Comparison of ENCODE assay signal across 1 cellular context in genomic region chr1:31535561-31535960, GRCh38.
TF ChIP-seq lines count a peak whose summit lies in the region.

No MANE protein-coding gene starts in this region.

TF ChIP-seq in GM23338, 12 proteins besides CTCF, POLR2A, EP300 and RAD21 (continued from another document):
- TF ChIP-seq ZNF462 (CRISPR knock-in tag; IDR thresholded peaks at IDR 0.05) (no peak), REST (IDR thresholded peaks at IDR 0.05; ENCODE audit: unreplicated experiment) (no peak), STAT1 (IDR thresholded peaks at IDR 0.05; ENCODE audit: unreplicated experiment) (no peak), ZNF331 (CRISPR knock-in tag; IDR thresholded peaks at IDR 0.05; ENCODE audit: low read depth) (no peak), POLR2AphosphoS5 (IDR thresholded peaks at IDR 0.05; ENCODE audit: low read depth) (no peak), JUNB (IDR thresholded peaks at IDR 0.05; ENCODE audit: unreplicated experiment) (no peak), ZNF114 (CRISPR knock-in tag; IDR thresholded peaks at IDR 0.05) (no peak), ETS1 (IDR thresholded peaks at IDR 0.05) (no peak), NANOG (IDR thresholded peaks at IDR 0.05; ENCODE audit: borderline replicate concordance) (no peak)
